In the genomic region with DNA sequence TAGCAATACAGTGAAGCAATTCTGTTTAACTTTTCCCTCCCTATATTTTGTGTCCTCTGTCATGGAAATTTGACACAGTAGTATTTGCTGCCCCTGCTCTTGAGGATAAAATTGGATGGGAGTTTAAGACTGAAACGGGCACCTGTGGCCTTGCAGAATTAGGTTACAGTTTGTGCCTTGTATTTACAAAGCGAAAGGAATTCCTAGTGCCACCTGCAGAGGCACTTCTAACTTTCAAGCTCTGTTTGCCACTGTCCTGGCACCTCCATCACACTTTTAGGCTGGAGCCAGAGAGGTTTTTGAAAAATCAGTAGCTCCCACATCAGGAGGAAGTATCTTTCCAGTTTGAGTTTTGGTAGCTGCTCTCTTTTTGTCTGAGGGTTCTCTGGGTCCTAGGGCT, we compare ENCODE assay signal across 20 cellular contexts. TPM values are rescaled to one million over a fixed set of nuclear protein-coding genes. Genes with fewer than 3 reads are reported as not detected.
DNase-seq lines count a peak whose midpoint lies in the region; ATAC-seq, FAIRE-seq and TF ChIP-seq lines count a peak whose summit lies in the region.
"Had no signal": no experiment of that assay in that cellular context is flagged by ENCODE, and none has a peak within 500 bp of the region (broad histone marks: within the 10 kb centered on the region; RNA-seq: fewer than 3 reads in every experiment).

No MANE protein-coding gene starts in this region.

- H3K4me1 Mint-ChIP-seq in activated CD8-positive, alpha-beta T cell treated with anti-CD3 and anti-CD28 coated beads, Interleukin-2, amount 10 ng/mL, durations not matched to agents 7 days and 5 days (ENCODE audit: low read depth), result peaks cover 29% of the 10 kb centered on the region
- peaks cover 15% of the 10 kb centered on the region for H3K4me1 Mint-ChIP-seq in activated CD8-positive, alpha-beta T cell treated with anti-CD3 and anti-CD28 coated beads for 36 hours (ENCODE audit: low read depth)
- H3K4me1 Mint-ChIP-seq in neural crest cell, result peaks cover 15% of the 10 kb centered on the region
- peaks cover 14% of the 10 kb centered on the region for H3K4me1 Mint-ChIP-seq in stimulated activated naive CD8-positive, alpha-beta T cell treated with anti-CD3 and anti-CD28 coated beads, Interleukin-15, amount 100 ng/mL, for 72 hours
- H3K4me1 Mint-ChIP-seq: GM23338 had no signal

- H3K4me2 ChIP-seq in PC-3 (ENCODE audit: low read length), result no peak overlapping the region
- H3K4me2 ChIP-seq: GM23338 had no signal

- H3K9me3 ChIP-seq in PC-3 (ENCODE audit: low read length), result no peaks in the 10 kb centered on the region
- H3K9me3 ChIP-seq: SJSA1 had no signal

- H3K27ac ChIP-seq in PC-3 (ENCODE audit: low read length), result no peak overlapping the region
- no peak overlapping the region for H3K27ac ChIP-seq in RWPE1
- H3K27ac ChIP-seq: HL-60, SJSA1 had no signal

- no peak overlapping the region for H3K4me3 Mint-ChIP-seq in activated CD8-positive, alpha-beta T cell treated with anti-CD3 and anti-CD28 coated beads, Interleukin-2, amount 10 ng/mL, durations not matched to agents 7 days and 5 days
- no peak overlapping the region for H3K4me3 Mint-ChIP-seq in activated CD8-positive, alpha-beta T cell treated with anti-CD3 and anti-CD28 coated beads for 36 hours
- H3K4me3 Mint-ChIP-seq in neural crest cell, result no peak overlapping the region
- no peak overlapping the region for H3K4me3 Mint-ChIP-seq in stimulated activated naive CD8-positive, alpha-beta T cell treated with anti-CD3 and anti-CD28 coated beads, Interleukin-15, amount 100 ng/mL, for 72 hours
- H3K4me3 Mint-ChIP-seq: CD14-positive monocyte, GM23338 had no signal

- ATAC-seq in activated CD8-positive, alpha-beta T cell treated with anti-CD3 and anti-CD28 coated beads, Interleukin-2, amount 10 ng/mL, durations not matched to agents 7 days and 5 days, result no peak
- no peak for ATAC-seq in activated CD8-positive, alpha-beta T cell treated with anti-CD3 and anti-CD28 coated beads for 36 hours
- ATAC-seq in PC-3, result peak; percentile 25; the same call in 1 of the 2 replicates
- no peak for ATAC-seq in GM21825 (IDR thresholded peaks at IDR 0.05; ENCODE audit: unreplicated experiment)
- ATAC-seq in stimulated activated naive CD8-positive, alpha-beta T cell treated with anti-CD3 and anti-CD28 coated beads, Interleukin-15, amount 100 ng/mL, for 72 hours, result no peak
- ATAC-seq: GM23338 had no signal

- no peak overlapping the region for H2AFZ ChIP-seq in PC-3 (ENCODE audit: low read length)
- H2AFZ ChIP-seq: GM23338 had no signal

- no peaks in the 10 kb centered on the region for H3K9me2 ChIP-seq in PC-3 (replicated peaks; ENCODE audit: low read length)

- no peak overlapping the region for H3K4me3 ChIP-seq in PC-3 (ENCODE audit: low read length)
- H3K4me3 ChIP-seq: GM23338, SJSA1 had no signal

- peak overlapping the region; percentile 68 for H3K27ac Mint-ChIP-seq in activated CD8-positive, alpha-beta T cell treated with anti-CD3 and anti-CD28 coated beads, Interleukin-2, amount 10 ng/mL, durations not matched to agents 7 days and 5 days
- H3K27ac Mint-ChIP-seq in activated CD8-positive, alpha-beta T cell treated with anti-CD3 and anti-CD28 coated beads for 36 hours, result no peak overlapping the region
- peak overlapping the region; percentile 8 for H3K27ac Mint-ChIP-seq in neural crest cell (ENCODE audit: unreplicated experiment)
- H3K27ac Mint-ChIP-seq in stimulated activated naive CD8-positive, alpha-beta T cell treated with anti-CD3 and anti-CD28 coated beads, Interleukin-15, amount 100 ng/mL, for 72 hours, result no peak overlapping the region
- H3K27ac Mint-ChIP-seq: GM23338 had no signal

- no TSS peak for BruUV-seq in PC-3 (replicated peaks; lab: Mats Ljungman, UMichigan)

- no peak overlapping the region for H3K9ac ChIP-seq in PC-3 (ENCODE audit: low read length)

- intact Hi-C loops in activated CD8-positive, alpha-beta T cell treated with anti-CD3 and anti-CD28 coated beads for 36 hours (cut with micrococcal nuclease), result loop anchor here (5.0 to 10.0 kb wide), 2 partner anchors 210 to 257 kb away; a partner anchor contains a TSS
- intact Hi-C loops in PC-3 (cut with micrococcal nuclease), result no loop called here

- H3K9me3 Mint-ChIP-seq in activated CD8-positive, alpha-beta T cell treated with anti-CD3 and anti-CD28 coated beads, Interleukin-2, amount 10 ng/mL, durations not matched to agents 7 days and 5 days (ENCODE audit: insufficient read depth), result no peaks in the 10 kb centered on the region
- H3K9me3 Mint-ChIP-seq in activated CD8-positive, alpha-beta T cell treated with anti-CD3 and anti-CD28 coated beads for 36 hours, result no peaks in the 10 kb centered on the region
- no peaks in the 10 kb centered on the region for H3K9me3 Mint-ChIP-seq in neural crest cell
- H3K9me3 Mint-ChIP-seq in stimulated activated naive CD8-positive, alpha-beta T cell treated with anti-CD3 and anti-CD28 coated beads, Interleukin-15, amount 100 ng/mL, for 72 hours, result no peaks in the 10 kb centered on the region
- H3K9me3 Mint-ChIP-seq: CD14-positive monocyte, GM23338 had no signal

- no peak for TF ChIP-seq POLR2A in GM12892 (IDR thresholded peaks at IDR 0.05; ENCODE audit: low read depth, low read length)

- H3K79me2 ChIP-seq in PC-3 (ENCODE audit: low read length), result no peaks in the 10 kb centered on the region

- no peaks in the 10 kb centered on the region for H3F3A ChIP-seq in PC-3 (ENCODE audit: low read length, unreplicated experiment)

- POLR2A ChIA-PET in activated CD8-positive, alpha-beta T cell treated with anti-CD3 and anti-CD28 coated beads, Interleukin-2, amount 10 ng/mL, durations not matched to agents 7 days and 5 days (lab: Charles Lee), result interaction anchor here (0.6 to 0.7 kb wide), 2 partner anchors 368 to 376 kb away, joined by 3 to 6 read pairs; no protein-coding TSS in a partner anchor
- POLR2A ChIA-PET in activated CD8-positive, alpha-beta T cell treated with anti-CD3 and anti-CD28 coated beads for 36 hours (lab: Charles Lee), result interaction anchor here (0.7 to 0.9 kb wide), 3 partner anchors 8 to 26 kb away, joined by 3 to 5 read pairs (median 4); no protein-coding TSS in a partner anchor
- POLR2A ChIA-PET in PC-3 (lab: Charles Lee; ENCODE audit: unreplicated experiment) (no interaction called here), RWPE1 (lab: Yijun Ruan, JAX; ENCODE audit: low non-redundant PET) (no interaction called here)

- H3K36me3 Mint-ChIP-seq in activated CD8-positive, alpha-beta T cell treated with anti-CD3 and anti-CD28 coated beads, Interleukin-2, amount 10 ng/mL, durations not matched to agents 7 days and 5 days (ENCODE audit: low read depth), result peaks cover 2% of the 10 kb centered on the region
- no peaks in the 10 kb centered on the region for H3K36me3 Mint-ChIP-seq in activated CD8-positive, alpha-beta T cell treated with anti-CD3 and anti-CD28 coated beads for 36 hours (ENCODE audit: low read depth)
- no peaks in the 10 kb centered on the region for H3K36me3 Mint-ChIP-seq in neural crest cell (ENCODE audit: low read depth)

- DNase-seq in activated CD8-positive, alpha-beta T cell treated with anti-CD3 and anti-CD28 coated beads, Interleukin-2, amount 10 ng/mL, durations not matched to agents 7 days and 5 days, result no peak
- no peak for DNase-seq in activated CD8-positive, alpha-beta T cell treated with anti-CD3 and anti-CD28 coated beads for 36 hours
- no peak for DNase-seq in GM12892 (ENCODE audit: insufficient read length)
- DNase-seq in PC-3, result no peak
- no peak for DNase-seq in neural crest cell (ENCODE audit: low read depth, low spot score)
- DNase-seq in stimulated activated naive CD8-positive, alpha-beta T cell treated with anti-CD3 and anti-CD28 coated beads, Interleukin-15, amount 100 ng/mL, for 72 hours, result no peak
- DNase-seq in RWPE1 (ENCODE audit: low spot score), result no peak
- DNase-seq: COR-L47, DMS153, EL, NCI-H1105, NCI-H187, NCI-H510A treated with DMSO at 0.1 percent for 48 hours, OCI-M1 had no signal

- H3K36me3 ChIP-seq in PC-3 (ENCODE audit: low read depth, low read length), result no peaks in the 10 kb centered on the region
- H3K36me3 ChIP-seq: SJSA1 had no signal

- H3K27me3 ChIP-seq in PC-3 (ENCODE audit: low read length), result no peaks in the 10 kb centered on the region
- H3K27me3 ChIP-seq: SJSA1 had no signal

- peaks cover 5% of the 10 kb centered on the region for H3K4me1 ChIP-seq in PC-3 (ENCODE audit: insufficient read depth, low read length)
- H3K4me1 ChIP-seq: SJSA1 had no signal

- no peaks in the 10 kb centered on the region for H4K20me1 ChIP-seq in PC-3 (ENCODE audit: low read length)

- peak; percentile 78 for FAIRE-seq in GM12892 (lab: Jason Lieb, UNC)

- CTCF ChIA-PET in activated CD8-positive, alpha-beta T cell treated with anti-CD3 and anti-CD28 coated beads, Interleukin-2, amount 10 ng/mL, durations not matched to agents 7 days and 5 days (lab: Charles Lee), result interaction anchor here (0.6 to 8.0 kb wide), 6 partner anchors 8 to 206 kb away, joined by 3 to 34 read pairs (median 6); no protein-coding TSS in a partner anchor
- CTCF ChIA-PET in activated CD8-positive, alpha-beta T cell treated with anti-CD3 and anti-CD28 coated beads for 36 hours (lab: Charles Lee), result interaction anchor here (0.7 to 1.8 kb wide), 5 partner anchors 10 to 205 kb away, joined by 3 to 6 read pairs (median 4); no protein-coding TSS in a partner anchor
- CTCF ChIA-PET in PC-3 (lab: Charles Lee) (no interaction called here), RWPE1 (lab: Yijun Ruan, JAX) (interaction anchor here (0.5 to 0.7 kb wide), 4 partner anchors 10 to 380 kb away, joined by 3 to 4 read pairs (median 4); no protein-coding TSS in a partner anchor)

- TF ChIP-seq CTCF in activated CD8-positive, alpha-beta T cell treated with anti-CD3 and anti-CD28 coated beads for 36 hours (IDR thresholded peaks at IDR 0.05), result no peak
- TF ChIP-seq CTCF in PC-3 (conservative IDR thresholded peaks at IDR 0.05; ENCODE audit: low read depth, low read length) (no peak), neural crest cell (conservative IDR thresholded peaks at IDR 0.05) (no peak), RWPE1 (conservative IDR thresholded peaks at IDR 0.05; ENCODE audit: low read depth) (no peak)

- H3K27me3 Mint-ChIP-seq in activated CD8-positive, alpha-beta T cell treated with anti-CD3 and anti-CD28 coated beads, Interleukin-2, amount 10 ng/mL, durations not matched to agents 7 days and 5 days (ENCODE audit: low read depth), result peaks cover 1% of the 10 kb centered on the region
- H3K27me3 Mint-ChIP-seq in activated CD8-positive, alpha-beta T cell treated with anti-CD3 and anti-CD28 coated beads for 36 hours, result no peaks in the 10 kb centered on the region
- H3K27me3 Mint-ChIP-seq in neural crest cell (ENCODE audit: low read depth), result peaks cover 2% of the 10 kb centered on the region
- no peaks in the 10 kb centered on the region for H3K27me3 Mint-ChIP-seq in stimulated activated naive CD8-positive, alpha-beta T cell treated with anti-CD3 and anti-CD28 coated beads, Interleukin-15, amount 100 ng/mL, for 72 hours

RNA-seq across cellular contexts. Expression of a gene that starts 39.5 kb away (rescaled TPM):
- 1 to 10 TPM in 1 of 2 experiments, under 1 TPM in 1; 0.95 to 1.5 TPM for total RNA-seq in activated CD8-positive, alpha-beta T cell treated with anti-CD3 and anti-CD28 coated beads, Interleukin-2, amount 10 ng/mL, durations not matched to agents 7 days and 5 days
- under 1 TPM; 0.43 to 0.52 TPM for total RNA-seq in activated CD8-positive, alpha-beta T cell treated with anti-CD3 and anti-CD28 coated beads for 36 hours
- 21.2 TPM for polyA plus RNA-seq in GM12892 (2012; ENCODE audit: missing spikeins)
- 0.07 TPM in 1 of 2 replicates, not detected in the other for total RNA-seq in PC-3 (2014; rRNA removed)
- not detected in 2 replicates for total RNA-seq in neural crest cell
- total RNA-seq: A673, SJSA1 had no signal
- polyA plus RNA-seq: GM23338 had no signal

Comparison
In these comparisons a context has a peak if more than half of its experiments do, and no peak if none do; other contexts are left out.
1. H3K27ac Mint-ChIP-seq: peak in activated CD8-positive, alpha-beta T cell treated with anti-CD3 and anti-CD28 coated beads, Interleukin-2, amount 10 ng/mL, durations not matched to agents 7 days and 5 days (single experiment) and neural crest cell (single experiment); none in activated CD8-positive, alpha-beta T cell treated with anti-CD3 and anti-CD28 coated beads for 36 hours (single experiment) and stimulated activated naive CD8-positive, alpha-beta T cell treated with anti-CD3 and anti-CD28 coated beads, Interleukin-15, amount 100 ng/mL, for 72 hours (0 of 2).
2. POLR2A ChIA-PET loops: an anchor here in activated CD8-positive, alpha-beta T cell treated with anti-CD3 and anti-CD28 coated beads, Interleukin-2, amount 10 ng/mL, durations not matched to agents 7 days and 5 days (0.6 to 0.7 kb wide) and activated CD8-positive, alpha-beta T cell treated with anti-CD3 and anti-CD28 coated beads for 36 hours (0.7 to 0.9 kb wide); none called in PC-3 and RWPE1.